11 cellular contexts compared by ENCODE assay signal in genomic region chr14:39376671-39377403, GRCh38. TPM values are rescaled to one million over a fixed set of nuclear protein-coding genes. Genes with fewer than 3 reads are reported as not detected.
DNase-seq lines count a peak whose midpoint lies in the region; ATAC-seq and TF ChIP-seq lines count a peak whose summit lies in the region.
"Had no signal": no experiment of that assay in that cellular context is flagged by ENCODE, and none has a peak within 500 bp of the region (broad histone marks: within the 10 kb centered on the region; RNA-seq: fewer than 3 reads in every experiment).

No MANE protein-coding gene starts in this region.

- intact Hi-C loops in PC-3 (cut with micrococcal nuclease): no loop called here

- peak overlapping the region; percentile 68 for H2AFZ ChIP-seq in PC-3 (ENCODE audit: low read length)
- H2AFZ ChIP-seq in osteoblast (ENCODE audit: low read length): peak overlapping the region; percentile 68

- ATAC-seq in PC-3 (no peak), HG03025 (IDR thresholded peaks at IDR 0.05; ENCODE audit: low FRiP score, unreplicated experiment) (no peak)
- no peak for ATAC-seq in stimulated activated naive B cell treated with anti-CD40 and anti-IgM and Interleukin-4, amounts not matched to agents 10 μg/mL and 1 μg/mL and 100 μg/mL, for 72 hours (replicated peaks)

- H3K79me2 ChIP-seq in PC-3 (ENCODE audit: low read length) (no peaks in the 10 kb centered on the region), osteoblast (ENCODE audit: insufficient read depth, low read length) (no peaks in the 10 kb centered on the region)

- H3K27me3 Mint-ChIP-seq in stimulated activated naive B cell treated with anti-CD40 and anti-IgM and Interleukin-4, amounts not matched to agents 10 μg/mL and 1 μg/mL and 100 μg/mL, for 72 hours: no peaks in the 10 kb centered on the region
- H3K27me3 Mint-ChIP-seq: CD4-positive, CD25-positive, alpha-beta regulatory T cell had no signal

- DNase-seq in Caki2 (ENCODE audit: low read depth) (peak; percentile 33), PC-3 (no peak), fibroblast of mammary gland (ENCODE audit: low read depth) (peak; percentile 57), osteoblast (ENCODE audit: insufficient read length, low spot score, missing footprints) (no peak), cerebellum (ENCODE audit: low spot score) (no peak)
- DNase-seq in stimulated activated naive B cell treated with anti-CD40 and anti-IgM and Interleukin-4, amounts not matched to agents 10 μg/mL and 1 μg/mL and 100 μg/mL, for 72 hours: no peak
- DNase-seq in activated naive CD4-positive, alpha-beta T cell (lab: John Stamatoyannopoulos, UW): no peak
- DNase-seq: CD4-positive, CD25-positive, alpha-beta regulatory T cell; NCI-H1930 had no signal

- peak overlapping the region; percentile 19; the same call in 1 of the 2 replicates for H3K9ac ChIP-seq in PC-3 (ENCODE audit: low read length)

- POLR2A ChIA-PET in PC-3 (lab: Charles Lee; ENCODE audit: unreplicated experiment): no interaction called here

- H3K9me3 ChIP-seq in PC-3 (ENCODE audit: low read length) (no peaks in the 10 kb centered on the region), osteoblast (ENCODE audit: low read depth, low read length) (no peaks in the 10 kb centered on the region)

- no peaks in the 10 kb centered on the region for H3K36me3 ChIP-seq in PC-3 (ENCODE audit: low read depth, low read length)
- H3K36me3 ChIP-seq in osteoblast (ENCODE audit: insufficient read depth, low read length): no peaks in the 10 kb centered on the region

- no peaks in the 10 kb centered on the region for H3K9me2 ChIP-seq in PC-3 (replicated peaks; ENCODE audit: low read length)

- no peak for TF ChIP-seq CTCF in PC-3 (conservative IDR thresholded peaks at IDR 0.05; ENCODE audit: low read depth, low read length)
- no peak for TF ChIP-seq CTCF in fibroblast of mammary gland (conservative IDR thresholded peaks at IDR 0.05; ENCODE audit: control insufficient read depth, insufficient read depth, low read depth, low read length)
- no peak for TF ChIP-seq CTCF in osteoblast (IDR thresholded peaks at IDR 0.05; ENCODE audit: extremely low read depth, low read depth, low read length)

- H3K4me1 ChIP-seq in PC-3 (ENCODE audit: insufficient read depth, low read length): peaks cover 15% of the 10 kb centered on the region
- peaks cover 35% of the 10 kb centered on the region for H3K4me1 ChIP-seq in osteoblast (ENCODE audit: insufficient read depth, low read length)

- H3K36me3 Mint-ChIP-seq in stimulated activated naive B cell treated with anti-CD40 and anti-IgM and Interleukin-4, amounts not matched to agents 10 μg/mL and 1 μg/mL and 100 μg/mL, for 72 hours: peaks cover 6 to 10% of the 10 kb centered on the region in 2 donors

- H3K4me1 Mint-ChIP-seq in stimulated activated naive B cell treated with anti-CD40 and anti-IgM and Interleukin-4, amounts not matched to agents 10 μg/mL and 1 μg/mL and 100 μg/mL, for 72 hours: peaks cover 3 to 10% of the 10 kb centered on the region in 2 donors

- H3K4me2 ChIP-seq in PC-3 (ENCODE audit: low read length): peak overlapping the region; percentile 31
- H3K4me2 ChIP-seq in osteoblast (ENCODE audit: insufficient read depth, low read length): peak overlapping the region; percentile 67

- H3K27ac ChIP-seq in PC-3 (ENCODE audit: low read length) (peak overlapping the region; percentile 16), osteoblast (ENCODE audit: low read depth, low read length) (peak overlapping the region; percentile 68)

- no peak overlapping the region for H3K27ac Mint-ChIP-seq in stimulated activated naive B cell treated with anti-CD40 and anti-IgM and Interleukin-4, amounts not matched to agents 10 μg/mL and 1 μg/mL and 100 μg/mL, for 72 hours
- H3K27ac Mint-ChIP-seq: CD4-positive, CD25-positive, alpha-beta regulatory T cell; T-helper 1 cell treated with Interleukin-12 subunit alpha and Interleukin-12 subunit beta and Interleukin-4 antibody, amounts not matched to agents 30 μg/mL and 1 μg/mL, for 36 hours had no signal

- H3F3A ChIP-seq in PC-3 (ENCODE audit: low read length, unreplicated experiment): no peaks in the 10 kb centered on the region

- no TSS peak for BruUV-seq in PC-3 (replicated peaks; lab: Mats Ljungman, UMichigan)

- CTCF ChIA-PET in PC-3 (lab: Charles Lee): no interaction called here

- no peak overlapping the region for H3K4me3 ChIP-seq in PC-3 (ENCODE audit: low read length)
- H3K4me3 ChIP-seq in fibroblast of mammary gland (ENCODE audit: control insufficient read depth, low read depth, low read length): no peak overlapping the region
- no peak overlapping the region for H3K4me3 ChIP-seq in osteoblast (ENCODE audit: insufficient read depth, low read length)

- H3K27me3 ChIP-seq in PC-3 (ENCODE audit: low read length) (no peaks in the 10 kb centered on the region), osteoblast (ENCODE audit: insufficient read depth, low read length) (no peaks in the 10 kb centered on the region)

- H3K9me3 Mint-ChIP-seq in stimulated activated naive B cell treated with anti-CD40 and anti-IgM and Interleukin-4, amounts not matched to agents 10 μg/mL and 1 μg/mL and 100 μg/mL, for 72 hours: no peaks in the 10 kb centered on the region
- H3K9me3 Mint-ChIP-seq: CD4-positive, CD25-positive, alpha-beta regulatory T cell; T-helper 1 cell treated with Interleukin-12 subunit alpha and Interleukin-12 subunit beta and Interleukin-4 antibody, amounts not matched to agents 30 μg/mL and 1 μg/mL, for 36 hours had no signal

- in situ Hi-C loops in Caki2 (cut with HindIII; ENCODE audit: low pct_unique_long_range_greater_than_20kb, low sequenced_read_pairs): no loop called here

- no peak overlapping the region for H3K4me3 Mint-ChIP-seq in stimulated activated naive B cell treated with anti-CD40 and anti-IgM and Interleukin-4, amounts not matched to agents 10 μg/mL and 1 μg/mL and 100 μg/mL, for 72 hours
- H3K4me3 Mint-ChIP-seq: CD4-positive, CD25-positive, alpha-beta regulatory T cell; T-helper 1 cell treated with Interleukin-12 subunit alpha and Interleukin-12 subunit beta and Interleukin-4 antibody, amounts not matched to agents 30 μg/mL and 1 μg/mL, for 36 hours had no signal

- H4K20me1 ChIP-seq in PC-3 (ENCODE audit: low read length): no peaks in the 10 kb centered on the region
- no peaks in the 10 kb centered on the region for H4K20me1 ChIP-seq in osteoblast (ENCODE audit: insufficient read depth, low read length)

RNA-seq across cellular contexts. Expression of gene FBXO33, which starts 55.4 kb away (rescaled TPM):
- total RNA-seq in Caki2 (2014; rRNA removed; shearing (Covaris generic); ENCODE audit: low replicate concordance): 3.2 and 15.3 TPM in 2 replicates
- total RNA-seq in PC-3 (2014; rRNA removed): 21.9 and 26.9 TPM in 2 replicates
- total RNA-seq in osteoblast: 15.6 and 19.2 TPM in 2 replicates
- 13.3 TPM for total RNA-seq in cerebellum

Comparison
In these comparisons a context has a peak if more than half of its experiments do, and no peak if none do; other contexts are left out.
1. DNase-seq: peak in Caki2 (single experiment) and fibroblast of mammary gland (single experiment); none in PC-3 (single experiment), osteoblast (single experiment), stimulated activated naive B cell treated with anti-CD40 and anti-IgM and Interleukin-4, amounts not matched to agents 10 μg/mL and 1 μg/mL and 100 μg/mL, for 72 hours (single experiment), activated naive CD4-positive, alpha-beta T cell (0 of 4) and cerebellum (single experiment).